In the genomic region with DNA sequence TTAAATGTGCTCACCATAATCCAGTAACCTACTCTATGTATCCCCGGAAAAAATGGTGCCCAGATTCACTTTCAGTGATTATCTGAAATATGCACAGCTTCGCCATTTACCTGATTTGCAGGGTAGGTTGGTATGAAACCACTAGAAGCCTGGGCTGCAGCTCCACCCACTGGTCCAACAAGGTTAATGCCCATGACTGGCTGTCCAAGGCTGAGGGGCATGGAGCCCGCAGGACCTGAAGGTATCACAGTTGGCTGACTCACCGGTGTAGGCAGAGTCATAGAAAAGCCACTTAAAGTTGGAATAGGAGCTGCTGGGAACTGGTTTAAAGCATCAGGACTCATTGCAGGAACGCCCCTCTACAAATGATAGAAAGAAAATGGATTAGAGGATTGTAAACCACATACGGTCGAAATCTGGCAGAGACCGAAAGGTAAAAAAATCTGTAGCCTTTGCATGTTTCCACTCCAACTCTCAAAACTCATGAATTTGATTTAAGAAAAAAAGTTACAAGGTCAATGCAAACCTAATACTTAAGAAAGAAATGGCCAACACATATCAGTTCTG, we compare ENCODE assay signal across 9 cellular contexts. TPM values are rescaled to one million over a fixed set of nuclear protein-coding genes. Genes with fewer than 3 reads are reported as not detected.
A peak's percentile ranks its signal among the peaks of the same experiment; 100 is the strongest.
DNase-seq lines count a peak whose midpoint lies in the region; ATAC-seq, FAIRE-seq and TF ChIP-seq lines count a peak whose summit lies in the region.
"Had no signal": no experiment of that assay in that cellular context is flagged by ENCODE, and none has a peak within 500 bp of the region (broad histone marks: within the 10 kb centered on the region; RNA-seq: fewer than 3 reads in every experiment).

No MANE protein-coding gene starts in this region.

- H3K27ac Mint-ChIP-seq in chondrocyte (ENCODE audit: unreplicated experiment), result peak overlapping the region; percentile 32
- H3K27ac Mint-ChIP-seq: activated B cell treated with CpG ODN at 0.5 μM for 24 hours had no signal

- peaks cover 31% of the 10 kb centered on the region for H3K36me3 Mint-ChIP-seq in chondrocyte (ENCODE audit: low read depth)

- H3K9me3 Mint-ChIP-seq in chondrocyte (ENCODE audit: low read depth), result peaks cover 14% of the 10 kb centered on the region

- H4K20me1 ChIP-seq in SK-N-SH (ENCODE audit: insufficient read depth), result no peaks in the 10 kb centered on the region

- peak; percentile 48 for DNase-seq in DMS53 treated with DMSO at 0.1 percent for 48 hours (lab: John Stamatoyannopoulos, UW; ENCODE audit: unreplicated experiment)
- peak; percentile 88 for DNase-seq in HTR-8/SVneo (ENCODE audit: insufficient read length, low spot score)
- peak; percentile 79 for DNase-seq in SK-N-SH
- DNase-seq in chondrocyte (ENCODE audit: low spot score), result no peak
- DNase-seq in lower lobe of right lung, result peak; percentile 51
- DNase-seq in medulla oblongata (ENCODE audit: extremely low spot score), result no peak
- DNase-seq: activated B cell treated with CpG ODN at 0.5 μM for 24 hours had no signal

- no peak overlapping the region for H3K9ac ChIP-seq in SK-N-SH

- peak; percentile 77 for TF ChIP-seq RAD21 in SK-N-SH (IDR thresholded peaks at IDR 0.05; ENCODE audit: low read length)

- H3K4me1 Mint-ChIP-seq in chondrocyte (ENCODE audit: low read depth), result peaks cover 3% of the 10 kb centered on the region

- H3K4me3 Mint-ChIP-seq in chondrocyte (ENCODE audit: unreplicated experiment), result no peak overlapping the region
- H3K4me3 Mint-ChIP-seq: activated B cell treated with CpG ODN at 0.5 μM for 24 hours had no signal

- H3K4me1 ChIP-seq in SK-N-SH (ENCODE audit: control insufficient read depth in 1 of 2, insufficient read depth in 2 of 2, low read depth in 1 of 2, low read length in 1 of 2), result no peaks in the 10 kb centered on the region
- H3K4me1 ChIP-seq in lower lobe of right lung, result no peaks in the 10 kb centered on the region

- H3K27me3 ChIP-seq in SK-N-SH (ENCODE audit: insufficient read depth) (no peaks in the 10 kb centered on the region), lower lobe of right lung (ENCODE audit: low read depth) (no peaks in the 10 kb centered on the region)

- FAIRE-seq in HTR-8/SVneo (lab: Jason Lieb, UNC), result no peak

- H3K9me3 ChIP-seq in SK-N-SH (no peaks in the 10 kb centered on the region), lower lobe of right lung (no peaks in the 10 kb centered on the region)

- peak; percentile 78 to 81 for ATAC-seq in lower lobe of right lung
- ATAC-seq in HG03520 (IDR thresholded peaks at IDR 0.05; ENCODE audit: unreplicated experiment), result no peak
- ATAC-seq in HG02798 (IDR thresholded peaks at IDR 0.05; ENCODE audit: poor library complexity, unreplicated experiment), result no peak

- TF ChIP-seq CTCF in SK-N-SH (IDR thresholded peaks at IDR 0.05) (peak; percentile 71), chondrocyte (IDR thresholded peaks at IDR 0.05) (peak; percentile 78), lower lobe of right lung (IDR thresholded peaks at IDR 0.05) (peak; percentile 35)

- H3F3A ChIP-seq in SK-N-SH (replicated peaks; ENCODE audit: insufficient read depth), result peaks cover 7% of the 10 kb centered on the region

- H3K36me3 ChIP-seq in SK-N-SH (replicated peaks in 1 of 2; ENCODE audit: control insufficient read depth in 1 of 2, insufficient read depth in 2 of 2, low read length in 1 of 2) (peaks cover 57 to 77% of the 10 kb centered on the region in 2 experiments), lower lobe of right lung (peaks cover 65% of the 10 kb centered on the region)

- no peaks in the 10 kb centered on the region for H3K27me3 Mint-ChIP-seq in chondrocyte (ENCODE audit: low read depth)
- H3K27me3 Mint-ChIP-seq: activated B cell treated with CpG ODN at 0.5 μM for 24 hours had no signal

- peak overlapping the region in 1 of 2 experiments; percentile 6; a peak in 1 of 4 replicates for H3K4me3 ChIP-seq in SK-N-SH (ENCODE audit: low read depth in 2 of 2, low read length in 1 of 2)
- H3K4me3 ChIP-seq in lower lobe of right lung, result no peak overlapping the region

- intact Hi-C loops in lower lobe of right lung (cut with DNase I), result no loop called here

- no peaks in the 10 kb centered on the region for H3K9me2 ChIP-seq in SK-N-SH

- CTCF ChIA-PET in SK-N-SH (lab: Yijun Ruan, JAX), result interaction anchor here (0.5 to 4.1 kb wide), 24 partner anchors 9 to 968 kb away, joined by 3 to 44 read pairs (median 7); partner anchors contain the start of gene SYNRG

- WGBS in SK-N-SH (ENCODE audit: low lambda C conversion rate), result 77% methylated on average over 8 of the region's 8 CpGs

- POLR2A ChIA-PET in SK-N-SH (lab: Yijun Ruan, JAX), result no interaction called here

- H3K79me2 ChIP-seq in SK-N-SH (ENCODE audit: insufficient read depth), result no peaks in the 10 kb centered on the region

- H3K27ac ChIP-seq in SK-N-SH (ENCODE audit: low read depth in 2 of 2, low read length in 1 of 2) (peak overlapping the region in 1 of 2 experiments; percentile 36; a peak in 1 of 4 replicates), lower lobe of right lung (no peak overlapping the region)

- no peak overlapping the region for H2AFZ ChIP-seq in SK-N-SH (ENCODE audit: low read depth)

- no peak overlapping the region for H3K4me2 ChIP-seq in SK-N-SH

- no peak for TF ChIP-seq EP300 in SK-N-SH (IDR thresholded peaks at IDR 0.05; ENCODE audit: borderline replicate concordance in 1 of 2, low read depth in 1 of 2, low read length in 1 of 2)

TF ChIP-seq in SK-N-SH, 30 proteins besides CTCF, POLR2A, EP300 and RAD21:
- TF ChIP-seq TCF12 (IDR thresholded peaks at IDR 0.05) (no peak), FOSL2 (IDR thresholded peaks at IDR 0.05; ENCODE audit: borderline replicate concordance, low read depth) (peak; percentile 63; the same call in 1 of the 2 replicates), ZBTB33 (IDR thresholded peaks at IDR 0.05; ENCODE audit: borderline replicate concordance, low read depth) (no peak), SMC3 (IDR thresholded peaks at IDR 0.05; ENCODE audit: low read depth, low read length) (peak; percentile 52)

RNA-seq across cellular contexts. Expression of gene SYNRG, which starts 38.6 kb away (rescaled TPM):
- 8.9 and 12.0 TPM in 2 replicates for polyA plus RNA-seq in SK-N-SH (2012; rRNA removed)
- 10.0 and 10.2 TPM in 2 replicates for polyA plus RNA-seq in SK-N-SH (2012; cell fraction: cytosol; rRNA removed)
- polyA plus RNA-seq in SK-N-SH (2012; cell fraction: nucleus; rRNA removed), result 15.1 and 22.2 TPM in 2 replicates
- total RNA-seq in chondrocyte (35.1 to 48.7 TPM (median 35.6 TPM) in 3 replicates), lower lobe of right lung (39.7 TPM)

Comparison
In these comparisons a context has a peak if more than half of its experiments do, and no peak if none do; other contexts are left out.
1. DNase-seq: peak in DMS53 treated with DMSO at 0.1 percent for 48 hours (single experiment), HTR-8/SVneo (single experiment), SK-N-SH (single experiment) and lower lobe of right lung (single experiment); none in chondrocyte (single experiment) and medulla oblongata (single experiment).
2. ATAC-seq: peak in lower lobe of right lung (2 of 2); none in HG03520 (single experiment) and HG02798 (single experiment).
3. Peak in every context shown above with its lines, with median percentiles within 50 percentile points of each other: CTCF ChIP-seq.